In genomic region chr16:85527042-85527766, GRCh38 we compare ENCODE assay signal across 20 cellular contexts.
DNase-seq lines count a peak whose midpoint lies in the region; ATAC-seq, FAIRE-seq and TF ChIP-seq lines count a peak whose summit lies in the region.
"Had no signal": no experiment of that assay in that cellular context is flagged by ENCODE, and none has a peak within 500 bp of the region (broad histone marks: within the 10 kb centered on the region; RNA-seq: fewer than 3 reads in every experiment).

No MANE protein-coding gene starts in this region.

- no peak overlapping the region for H3K4me3 Mint-ChIP-seq in GM23338
- H3K4me3 Mint-ChIP-seq in nephron: peak overlapping the region in 1 of 3 experiments; percentile 4
- H3K4me3 Mint-ChIP-seq: CD8-positive, alpha-beta memory T cell; IgD-negative memory B cell had no signal

- H3K9me3 ChIP-seq in BE2C (no peaks in the 10 kb centered on the region), H1 (ENCODE audit: insufficient read depth in 2 of 2, low read depth in 1 of 2, low read length in 1 of 2) (no peaks in the 10 kb centered on the region), aorta (ENCODE audit: control insufficient read depth, low read length) (no peaks in the 10 kb centered on the region)

- H3K36me3 ChIP-seq in BE2C (no peaks in the 10 kb centered on the region), GM23338 (ENCODE audit: insufficient read depth) (no peaks in the 10 kb centered on the region), H1 (ENCODE audit: control insufficient read depth in 2 of 4, insufficient read depth in 4 of 4, low read length in 3 of 4) (no peaks in the 10 kb centered on the region), aorta (ENCODE audit: control insufficient read depth in 1 of 2, insufficient read depth in 2 of 2, low read length in 1 of 2) (no peaks in the 10 kb centered on the region)

- H4K5ac ChIP-seq in H1 (ENCODE audit: insufficient read length, low read depth, low read length): no peak overlapping the region

- H3K4me1 ChIP-seq in BE2C: peaks cover 59% of the 10 kb centered on the region
- H3K4me1 ChIP-seq in GM23338 (ENCODE audit: insufficient read depth): peaks cover 15% of the 10 kb centered on the region
- H3K4me1 ChIP-seq in H1 (replicated peaks in 1 of 4; ENCODE audit: control insufficient read depth in 3 of 4, insufficient read depth in 4 of 4, low read length in 3 of 4): peaks cover 6 to 37% (median 17%) of the 10 kb centered on the region in 4 experiments
- no peaks in the 10 kb centered on the region for H3K4me1 ChIP-seq in aorta (ENCODE audit: control insufficient read depth in 1 of 2, insufficient read depth in 2 of 2, low read length in 2 of 2)

- no peak for TF ChIP-seq RAD21 in H1 (IDR thresholded peaks at IDR 0.05 in 1 of 2, conservative IDR thresholded peaks at IDR 0.05 in 1 of 2; ENCODE audit: low read depth in 2 of 2, low read length in 2 of 2)

- H3K27ac ChIP-seq in GM23338 (ENCODE audit: low read depth) (no peak overlapping the region), H1 (ENCODE audit: low read depth, low read length) (no peak overlapping the region), aorta (ENCODE audit: low read depth in 1 of 2, low read length in 2 of 2) (no peak overlapping the region)
- H3K27ac ChIP-seq: PC-9 had no signal

- H3K27me3 Mint-ChIP-seq in GM23338 (ENCODE audit: insufficient read depth, low read depth, poor library complexity) (peaks cover 10% of the 10 kb centered on the region), nephron (ENCODE audit: low read depth) (no peaks in the 10 kb centered on the region)

- no peak for FAIRE-seq in H1 (lab: Jason Lieb, UNC)

- H4K91ac ChIP-seq in H1 (replicated peaks; ENCODE audit: insufficient read length, low read length): no peak overlapping the region

- H3K4me2 ChIP-seq in GM23338 (no peak overlapping the region), H1 (ENCODE audit: insufficient read depth in 1 of 2, low read depth in 2 of 2, low read length in 2 of 2) (no peak overlapping the region)

- peak overlapping the region; percentile 80; the same call in 1 of the 2 replicates for H2BK12ac ChIP-seq in H1 (ENCODE audit: low read depth, low read length)

- H3K79me2 ChIP-seq in GM23338 (replicated peaks; ENCODE audit: insufficient read depth) (no peaks in the 10 kb centered on the region), H1 (ENCODE audit: control insufficient read depth in 1 of 2, insufficient read depth in 2 of 2, low read length in 2 of 2) (no peaks in the 10 kb centered on the region)

- H4K8ac ChIP-seq in H1 (ENCODE audit: extremely low read depth, insufficient read depth, low read length): peak overlapping the region; percentile 45; the same call in 1 of the 2 replicates

- CTCF ChIA-PET in H1 (lab: Charles Lee; ENCODE audit: partially characterized antibody): interaction anchor here (1.0 to 9.8 kb wide), 17 partner anchors 11 to 796 kb away, joined by 3 to 153 read pairs (median 10); no protein-coding TSS in a partner anchor

- H3K14ac ChIP-seq in H1 (ENCODE audit: insufficient read length): no peak overlapping the region

- ATAC-seq in GM23338: no peak
- ATAC-seq in GM18519 (IDR thresholded peaks at IDR 0.05; ENCODE audit: low FRiP score, unreplicated experiment): no peak
- ATAC-seq in HG02973 (IDR thresholded peaks at IDR 0.05; ENCODE audit: unreplicated experiment): no peak
- ATAC-seq in aorta (ENCODE audit: low FRiP score): no peak
- ATAC-seq: SK-N-SH treated with all-trans-retinoic acid at 6 μM for 48 hours had no signal

- peak overlapping the region; percentile 34 for H3K4ac ChIP-seq in H1 (replicated peaks; ENCODE audit: insufficient read length, low read depth, low read length)

- no peak overlapping the region for H3K4me3 ChIP-seq in BE2C (ENCODE audit: low read depth, low read length)
- no peak overlapping the region for H3K4me3 ChIP-seq in GM23338
- H3K4me3 ChIP-seq in H1 (ENCODE audit: extremely low read depth in 1 of 4, insufficient read depth in 2 of 4, low read depth in 3 of 4, low read length in 4 of 4): no peak overlapping the region
- no peak overlapping the region for H3K4me3 ChIP-seq in aorta (ENCODE audit: low read length in 2 of 2)
- H3K4me3 ChIP-seq: PC-9 had no signal

- peak overlapping the region; percentile 63; the same call in 1 of the 2 replicates for H2BK5ac ChIP-seq in H1 (ENCODE audit: low read depth, low read length)

- H3K27me3 ChIP-seq in BE2C (no peaks in the 10 kb centered on the region), GM23338 (ENCODE audit: insufficient read depth) (no peaks in the 10 kb centered on the region), H1 (replicated peaks in 1 of 4; ENCODE audit: control insufficient read depth in 3 of 4, extremely low read depth in 1 of 4, insufficient read depth in 3 of 4, low read length in 3 of 4) (no peaks in the 10 kb centered on the region), aorta (ENCODE audit: control insufficient read depth in 1 of 2, insufficient read depth in 2 of 2, low read length in 1 of 2) (no peaks in the 10 kb centered on the region)

- no peaks in the 10 kb centered on the region for H3K36me3 Mint-ChIP-seq in GM23338 (ENCODE audit: low read depth)
- no peaks in the 10 kb centered on the region for H3K36me3 Mint-ChIP-seq in nephron (ENCODE audit: low read depth)
- H3K36me3 Mint-ChIP-seq: CD8-positive, alpha-beta memory T cell; IgD-negative memory B cell had no signal

- H3K9me3 Mint-ChIP-seq in GM23338 (no peaks in the 10 kb centered on the region), nephron (no peaks in the 10 kb centered on the region)
- H3K9me3 Mint-ChIP-seq: CD8-positive, alpha-beta memory T cell; IgD-negative memory B cell had no signal

- 0 out of 2 replicates have a peak overlapping the region, but pooled peaks have one; percentile 14 for H3K27ac Mint-ChIP-seq in GM23338
- H3K27ac Mint-ChIP-seq in nephron: peak overlapping the region; percentile 70 to 89 (median 77)

- no peaks in the 10 kb centered on the region for H4K20me1 ChIP-seq in GM23338 (replicated peaks; ENCODE audit: insufficient read depth)
- peaks cover 0 to 10% of the 10 kb centered on the region in 2 experiments for H4K20me1 ChIP-seq in H1 (replicated peaks in 1 of 2; ENCODE audit: control insufficient read depth in 1 of 2, insufficient read depth in 2 of 2, low read length in 2 of 2)

- H2AFZ ChIP-seq in GM23338: no peak overlapping the region
- no peak overlapping the region for H2AFZ ChIP-seq in H1 (ENCODE audit: low read length)
- H2AFZ ChIP-seq: PC-9 had no signal

- peaks cover 4% of the 10 kb centered on the region; the same call in 1 of the 2 replicates for H3K79me1 ChIP-seq in H1 (ENCODE audit: low read depth, low read length)

- H3K4me1 Mint-ChIP-seq in GM23338 (peaks cover 55% of the 10 kb centered on the region), nephron (peaks cover 67% of the 10 kb centered on the region)
- H3K4me1 Mint-ChIP-seq: CD8-positive, alpha-beta memory T cell; IgD-negative memory B cell had no signal

- DNase-seq in BE2C (peak; percentile 8), GM23338 (ENCODE audit: low spot score) (no peak), H1 (ENCODE audit: low read depth in 1 of 2, low spot score in 2 of 2) (no peak), aorta (no peak)
- no peak for DNase-seq in stimulated activated CD4-positive, alpha-beta T cell treated with anti-CD3 and anti-CD28 coated beads, Interleukin-1b, Interleukin-23, amount 100 ng/mL, for 48 hours
- DNase-seq: CD8-positive, alpha-beta memory T cell; GF-D8; H7; NCI-H1417 treated with DMSO at 0.1 percent for 48 hours; NCI-H2029 treated with DMSO at 0.1 percent for 48 hours; NCI-H2227 treated with DMSO at 0.1 percent for 48 hours; NCI-H526; NK-92 treated with Interleukin-12 subunit alpha and Interleukin-12 subunit beta, amount 100 ng/mL, for 24 hours; PC-9; Right ventricle myocardium superior had no signal

- H2BK120ac ChIP-seq in H1 (replicated peaks; ENCODE audit: low read depth, low read length): no peak overlapping the region

- no peak overlapping the region for H2BK20ac ChIP-seq in H1 (ENCODE audit: low read length)

- POLR2A ChIA-PET in H1 (lab: Charles Lee; ENCODE audit: partially characterized antibody): interaction anchor here (0.8 to 2.4 kb wide), 2 partner anchors 12 to 25 kb away, joined by 3 to 7 read pairs; no protein-coding TSS in a partner anchor

- H3K23me2 ChIP-seq in H1 (ENCODE audit: low read depth, low read length): peaks cover 5% of the 10 kb centered on the region

- no peak overlapping the region for H3K56ac ChIP-seq in H1 (replicated peaks; ENCODE audit: insufficient read length, low read depth, low read length)

- H2BK15ac ChIP-seq in H1 (ENCODE audit: low read length): peak overlapping the region; percentile 81; the same call in 1 of the 2 replicates

- H3K23ac ChIP-seq in H1 (ENCODE audit: insufficient read length): no peak overlapping the region

- H2AK5ac ChIP-seq in H1 (ENCODE audit: low read depth, low read length): peak overlapping the region; percentile 58; the same call in 1 of the 2 replicates

- intact Hi-C loops in aorta (cut with DNase I): no loop called here

- no peak overlapping the region for H3K9ac ChIP-seq in H1 (replicated peaks in 1 of 4; ENCODE audit: extremely low read depth in 1 of 4, low read depth in 3 of 4, low read length in 3 of 4)

- H3K18ac ChIP-seq in H1 (ENCODE audit: extremely low read depth, low read length): peak overlapping the region; percentile 48

- peaks cover 16% of the 10 kb centered on the region; the same call in 1 of the 2 replicates for H3F3A ChIP-seq in GM23338 (replicated peaks; ENCODE audit: low read depth)

- no peaks in the 10 kb centered on the region for H3K9me2 ChIP-seq in GM23338 (ENCODE audit: insufficient read depth)

- no peak for TF ChIP-seq POLR2A in H1 (IDR thresholded peaks at IDR 0.05; ENCODE audit: control extremely low read depth in 1 of 2, low read depth in 2 of 2, low read length in 2 of 2)

- TF ChIP-seq CTCF in BE2C (IDR thresholded peaks at IDR 0.05; ENCODE audit: low read depth, low read length) (no peak), GM23338 (conservative IDR thresholded peaks at IDR 0.05; ENCODE audit: low read depth in 2 of 2) (no peak), H1 (IDR thresholded peaks at IDR 0.05; ENCODE audit: control extremely low read depth in 1 of 3, insufficient read depth in 1 of 3, low read depth in 1 of 3, low read length in 3 of 3) (no peak), nephron (IDR thresholded peaks at IDR 0.05; ENCODE audit: unreplicated experiment in 3 of 3) (no peak)

- TF ChIP-seq EP300 in H1 (IDR thresholded peaks at IDR 0.05; ENCODE audit: borderline replicate concordance in 1 of 2, low read depth in 2 of 2, low read length in 2 of 2): no peak

- WGBS in H1 (ENCODE audit: extremely low coverage in 1 of 2, insufficient coverage in 1 of 2, insufficient read length in 1 of 2, insufficient replicate concordance in 2 of 2, low coverage in 1 of 2, low lambda C conversion rate in 2 of 2, missing lambda C conversion rate in 1 of 2), 2 experiments: 83% methylated on average over 34 of the region's 41 CpGs; no CpG with 5 or more reads in 1 of the 2 experiments
- 87 to 93% methylated on average over 41 of the region's 41 CpGs for WGBS in aorta, 2 donors

TF ChIP-seq in H1, 55 proteins besides CTCF, POLR2A, EP300 and RAD21 (continues in another document):
- no peak for TF ChIP-seq PHF8 (conservative IDR thresholded peaks at IDR 0.05; ENCODE audit: low read depth, low read length)
